ENCODE assay signal across 3 cellular contexts in genomic region chr2:83587309-83587708, GRCh38.
TF ChIP-seq lines count a peak whose summit lies in the region.

No MANE protein-coding gene starts in this region.

TF ChIP-seq in SK-N-SH, 30 proteins besides CTCF, POLR2A, EP300 and RAD21 (continued from another document):
- no peak for TF ChIP-seq NFIC (IDR thresholded peaks at IDR 0.05; ENCODE audit: borderline replicate concordance)
- TF ChIP-seq MXI1 (IDR thresholded peaks at IDR 0.05; ENCODE audit: low read depth, low read length), result no peak
- TF ChIP-seq SIN3A (IDR thresholded peaks at IDR 0.05; ENCODE audit: borderline replicate concordance, low read depth, low read length), result no peak
- no peak for TF ChIP-seq TAF1 (IDR thresholded peaks at IDR 0.05; ENCODE audit: borderline replicate concordance, low read depth, low read length)
- no peak for TF ChIP-seq RCOR1 (IDR thresholded peaks at IDR 0.05; ENCODE audit: low read length)
- TF ChIP-seq RFX5 (IDR thresholded peaks at IDR 0.05; ENCODE audit: low read length), result no peak
- TF ChIP-seq FOXM1 (IDR thresholded peaks at IDR 0.05; ENCODE audit: low read depth), result no peak
- TF ChIP-seq TCF12 (IDR thresholded peaks at IDR 0.05), result no peak
- TF ChIP-seq RXRA (IDR thresholded peaks at IDR 0.05; ENCODE audit: borderline replicate concordance, low read depth), result no peak
- no peak for TF ChIP-seq ZBTB33 (IDR thresholded peaks at IDR 0.05; ENCODE audit: borderline replicate concordance, low read depth)
- no peak for TF ChIP-seq REST (IDR thresholded peaks at IDR 0.05; ENCODE audit: low read depth, low read length)
- no peak for TF ChIP-seq TEAD4 (IDR thresholded peaks at IDR 0.05; ENCODE audit: borderline replicate concordance, insufficient read depth)
- no peak for TF ChIP-seq FOXJ3 (CRISPR knock-in tag; IDR thresholded peaks at IDR 0.05)
- no peak for TF ChIP-seq USF1 (IDR thresholded peaks at IDR 0.05; ENCODE audit: borderline replicate concordance, low read depth)
- no peak for TF ChIP-seq YY1 (IDR thresholded peaks at IDR 0.05; ENCODE audit: low read depth)
TF ChIP-seq in SK-N-SH: peak in this region for 0.

TF ChIP-seq in SK-N-SH treated with all-trans-retinoic acid at 6 μM for 48 hours, 23 proteins besides CTCF, POLR2A, EP300 and RAD21:
- TF ChIP-seq PATZ1 (CRISPR knock-in tag; IDR thresholded peaks at IDR 0.05; ENCODE audit: borderline replicate concordance) (no peak), CSDC2 (CRISPR knock-in tag; IDR thresholded peaks at IDR 0.05) (no peak), CREB5 (CRISPR knock-in tag; IDR thresholded peaks at IDR 0.05; ENCODE audit: low read depth) (no peak), ZNF8 (CRISPR knock-in tag; IDR thresholded peaks at IDR 0.05) (no peak), ZFP3 (CRISPR knock-in tag; IDR thresholded peaks at IDR 0.05) (no peak), ZNF565 (CRISPR knock-in tag; conservative IDR thresholded peaks at IDR 0.05; ENCODE audit: low read depth) (no peak), OSR1 (CRISPR knock-in tag; IDR thresholded peaks at IDR 0.05) (no peak), ZNF70 (CRISPR knock-in tag; IDR thresholded peaks at IDR 0.05) (no peak), BACH2 (CRISPR knock-in tag; IDR thresholded peaks at IDR 0.05; ENCODE audit: borderline replicate concordance) (no peak), ESRRG (CRISPR knock-in tag; IDR thresholded peaks at IDR 0.05) (no peak), SNAI2 (CRISPR knock-in tag; IDR thresholded peaks at IDR 0.05) (no peak), TOX (CRISPR knock-in tag; IDR thresholded peaks at IDR 0.05; ENCODE audit: borderline replicate concordance) (no peak)
TF ChIP-seq in SK-N-SH treated with all-trans-retinoic acid at 6 μM for 48 hours: peak in this region for 0.

TF ChIP-seq in H1, 55 proteins besides CTCF, POLR2A, EP300 and RAD21 (continued from another document):
- TF ChIP-seq POU5F1 (IDR thresholded peaks at IDR 0.05; ENCODE audit: low read depth, low read length) (no peak), YY1 (IDR thresholded peaks at IDR 0.05; ENCODE audit: low read depth, low read length) (no peak), JUN (IDR thresholded peaks at IDR 0.05; ENCODE audit: low read depth, low read length) (no peak), KDM5A (IDR thresholded peaks at IDR 0.05; ENCODE audit: low read length) (no peak), SP2 (IDR thresholded peaks at IDR 0.05; ENCODE audit: low read length) (no peak), CTBP2 (IDR thresholded peaks at IDR 0.05; ENCODE audit: borderline replicate concordance, insufficient read depth, insufficient read length, low read length) (no peak), MAFK (IDR thresholded peaks at IDR 0.05; ENCODE audit: low read depth, low read length) (no peak), SP4 (IDR thresholded peaks at IDR 0.05; ENCODE audit: low read length) (no peak), MAX (IDR thresholded peaks at IDR 0.05) (no peak), SUZ12 (IDR thresholded peaks at IDR 0.05; ENCODE audit: low read length) (no peak)
